Comparison of ENCODE assay signal across 19 cellular contexts in genomic region chr4:73172166-73172565, GRCh38.
"Had no signal": no experiment of that assay in that cellular context is flagged by ENCODE, and none has a peak within 500 bp of the region (broad histone marks: within the 10 kb centered on the region; RNA-seq: fewer than 3 reads in every experiment).

No MANE protein-coding gene starts in this region.

- H3K9me3 ChIP-seq: ascending aorta, mucosa of descending colon, prostate gland, right lobe of liver, SJSA1 had no signal

- H3K4me3 ChIP-seq: ascending aorta, mucosa of descending colon, prostate gland, right lobe of liver, SJSA1, suprapubic skin had no signal

- H3K27me3 Mint-ChIP-seq: activated naive CD8-positive, alpha-beta T cell; stimulated activated memory B cell treated with anti-CD40 and anti-IgM and Interleukin-4, amounts not matched to agents 10 μg/mL and 1 μg/mL and 100 μg/mL, for 72 hours; type B pancreatic cell had no signal

- H3K36me3 ChIP-seq: prostate gland had no signal

- H3K27me3 ChIP-seq: ascending aorta, foreskin keratinocyte, right lobe of liver, SJSA1, suprapubic skin had no signal

- H3K27ac ChIP-seq: ascending aorta, foreskin keratinocyte, prostate gland, right lobe of liver, SJSA1, suprapubic skin had no signal

- ATAC-seq: activated CD4-positive, CD25-positive, alpha-beta regulatory T cell treated with anti-CD3 and anti-CD28 coated beads, Interleukin-2, amount 50 U/mL, for 24 hours; foreskin keratinocyte; mucosa of descending colon; right lobe of liver; stimulated activated memory B cell treated with anti-CD40 and anti-IgM and Interleukin-4, amounts not matched to agents 10 μg/mL and 1 μg/mL and 100 μg/mL, for 72 hours had no signal

- H3K4me1 ChIP-seq: ascending aorta, foreskin keratinocyte, prostate gland, right lobe of liver, SJSA1, suprapubic skin had no signal

- H3K4me3 Mint-ChIP-seq: activated naive CD8-positive, alpha-beta T cell; nephron; stimulated activated memory B cell treated with anti-CD40 and anti-IgM and Interleukin-4, amounts not matched to agents 10 μg/mL and 1 μg/mL and 100 μg/mL, for 72 hours; type B pancreatic cell had no signal

- DNase-seq: activated CD4-positive, alpha-beta T cell treated with anti-CD3 and anti-CD28 coated beads, Interleukin-2, amount 50 U/mL, for 48 hours; activated CD8-positive, alpha-beta memory T cell treated with anti-CD3 and anti-CD28 coated beads, Interleukin-2, amount 50 U/mL, for 4 hours; caudate nucleus; cortex of kidney; erythroblast; foreskin keratinocyte; head of caudate nucleus; mucosa of descending colon; right lobe of liver had no signal

- H3K27ac Mint-ChIP-seq: activated T-helper 2 cell treated with anti-CD3 and anti-CD28 coated beads, Interferon-gamma antibody, Interleukin-2, Interleukin-4, amounts not matched to agents 10 μg/mL and 5 μg/mL and 100 μg/mL, durations not matched to agents 14 hours and 24 hours and 36 hours; nephron; type B pancreatic cell had no signal

- H3K4me1 Mint-ChIP-seq: nephron had no signal
